17 cellular contexts compared by ENCODE assay signal in the genomic region with DNA sequence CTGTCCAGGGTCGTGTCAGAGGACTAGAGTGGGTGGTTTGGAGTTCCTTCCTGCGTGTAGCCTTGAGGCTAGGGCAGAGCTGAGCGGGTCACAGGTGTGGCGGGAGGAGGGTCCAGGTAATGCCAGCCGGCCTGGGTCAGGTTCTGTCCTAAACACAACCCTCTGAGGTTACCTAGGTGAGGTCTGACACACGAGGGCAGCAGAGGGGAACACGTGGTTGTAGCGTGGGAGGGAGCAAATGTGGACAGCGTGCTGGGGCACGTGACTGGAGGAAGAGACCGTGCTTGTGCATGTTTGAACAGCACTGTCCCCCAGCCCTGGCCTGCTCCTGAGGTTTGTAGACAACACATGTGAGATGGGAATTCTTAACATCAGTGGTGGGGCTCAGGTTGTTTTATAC. TPM values are rescaled to one million over a fixed set of nuclear protein-coding genes. Genes with fewer than 3 reads are reported as not detected.
DNase-seq lines count a peak whose midpoint lies in the region; ATAC-seq, FAIRE-seq and TF ChIP-seq lines count a peak whose summit lies in the region.
"Had no signal": no experiment of that assay in that cellular context is flagged by ENCODE, and none has a peak within 500 bp of the region (broad histone marks: within the 10 kb centered on the region; RNA-seq: fewer than 3 reads in every experiment).

No MANE protein-coding gene starts in this region.

- H3K79me2 ChIP-seq in Loucy (ENCODE audit: insufficient read depth, low read length): no peaks in the 10 kb centered on the region
- no peaks in the 10 kb centered on the region for H3K79me2 ChIP-seq in K562 (ENCODE audit: control insufficient read depth, insufficient read depth, low read length)

- no peak overlapping the region for H3K27ac ChIP-seq in K562 (ENCODE audit: extremely low read depth, low read depth, low read length)
- H3K27ac ChIP-seq in pancreas: no peak overlapping the region
- H3K27ac ChIP-seq: breast epithelium, VCaP had no signal

- H3K4me3 ChIP-seq in Loucy (ENCODE audit: low read length, poor library complexity, severe bottlenecking) (no peak overlapping the region), K562 (no peak overlapping the region), pancreas (no peak overlapping the region)
- H3K4me3 ChIP-seq: breast epithelium, smooth muscle cell had no signal

- DNase-seq in NCI-H1417 (lab: John Stamatoyannopoulos, UW) (peak in 2 of 3 experiments; percentile 38 to 65), NCI-H1417 treated with DMSO at 0.1 percent for 48 hours (lab: John Stamatoyannopoulos, UW) (no peak), K562 (ENCODE audit: extremely low read depth in 1 of 4, low spot score in 3 of 4) (peak; percentile 47 to 57 (median 52)), pancreas (no peak), putamen (ENCODE audit: low spot score) (no peak), epidermal melanocyte (ENCODE audit: insufficient read length, low spot score) (no peak)
- DNase-seq: HFFc6 had no signal

- H3K9me2 ChIP-seq in Loucy (replicated peaks; ENCODE audit: low read depth, low read length): no peaks in the 10 kb centered on the region

- TF ChIP-seq POLR2A in K562 (conservative IDR thresholded peaks at IDR 0.05): no peak

- H3K27me3 ChIP-seq in Loucy (ENCODE audit: insufficient read depth, low read length, poor library complexity, severe bottlenecking) (no peaks in the 10 kb centered on the region), K562 (ENCODE audit: control insufficient read depth in 2 of 2, insufficient read depth in 2 of 2, low read length in 2 of 2) (no peaks in the 10 kb centered on the region), pancreas (no peaks in the 10 kb centered on the region)
- H3K27me3 ChIP-seq: breast epithelium had no signal

- no peaks in the 10 kb centered on the region for H3K9me1 ChIP-seq in K562 (ENCODE audit: control insufficient read depth, insufficient read depth, low read length)

- no TSS peak for BruUV-seq in K562 (replicated peaks; lab: Mats Ljungman, UMichigan)

- no peaks in the 10 kb centered on the region for H3F3A ChIP-seq in Loucy (ENCODE audit: low read depth)

- no peak overlapping the region for H3K4me2 ChIP-seq in Loucy (ENCODE audit: low read depth, low read length, poor library complexity, severe bottlenecking)
- H3K4me2 ChIP-seq in K562 (ENCODE audit: insufficient read depth, low read length): no peak overlapping the region
- H3K4me2 ChIP-seq: smooth muscle cell had no signal

- POLR2A ChIA-PET in K562 (lab: Yijun Ruan, JAX): interaction anchor here (1.4 to 4.3 kb wide), 2 partner anchors 14 to 18 kb away, joined by 4 to 26 read pairs; partner anchors contain the start of gene MLC1

- FAIRE-seq in K562 (lab: Jason Lieb, UNC) (peak; percentile 6), pancreas (lab: Jason Lieb, UNC) (no peak)
- FAIRE-seq: A204.1 had no signal

- H4K20me1 ChIP-seq in Loucy (ENCODE audit: insufficient read depth, low read length, poor library complexity, severe bottlenecking): no peaks in the 10 kb centered on the region
- no peaks in the 10 kb centered on the region for H4K20me1 ChIP-seq in K562 (replicated peaks; ENCODE audit: control insufficient read depth, insufficient read depth, low read length)

- TF ChIP-seq EP300 in K562 (IDR thresholded peaks at IDR 0.05; ENCODE audit: low read length): no peak

- intact Hi-C loops in K562 (cut with micrococcal nuclease) (no loop called here), pancreas (cut with DNase I) (no loop called here)

- CTCF ChIA-PET in K562 (lab: Yijun Ruan, JAX; ENCODE audit: low intra/inter-chr PET ratio): no interaction called here

- TF ChIP-seq CTCF in Loucy (conservative IDR thresholded peaks at IDR 0.05; ENCODE audit: low read length): peak; percentile 24; the same call in 1 of the 2 replicates
- peak in 2 of 3 experiments; percentile 16 to 24; a peak in 1 of 6 replicates for TF ChIP-seq CTCF in K562 (IDR thresholded peaks at IDR 0.05 in 2 of 3, conservative IDR thresholded peaks at IDR 0.05 in 1 of 3; ENCODE audit: insufficient read depth in 2 of 3, low read depth in 1 of 3, low read length in 3 of 3)
- TF ChIP-seq CTCF in pancreas (IDR thresholded peaks at IDR 0.05): no peak

- H3K4me1 ChIP-seq in Loucy (ENCODE audit: insufficient read depth, low read length, poor library complexity, severe bottlenecking) (peaks cover 40% of the 10 kb centered on the region), K562 (replicated peaks in 1 of 2; ENCODE audit: control insufficient read depth in 2 of 2, insufficient read depth in 2 of 2, low read length in 2 of 2) (peaks cover 16 to 18% of the 10 kb centered on the region in 2 experiments; a peak in 3 of 5 replicates), pancreas (no peaks in the 10 kb centered on the region)
- H3K4me1 ChIP-seq: breast epithelium had no signal

- 0 out of 2 replicates have a peak overlapping the region, but pooled peaks have one; percentile 7 for H2AFZ ChIP-seq in Loucy (ENCODE audit: low read length)
- H2AFZ ChIP-seq in K562 (ENCODE audit: low read depth, low read length): peak overlapping the region; percentile 93

- H3K9ac ChIP-seq in Loucy (ENCODE audit: low read depth, low read length, poor library complexity, severe bottlenecking) (no peak overlapping the region), K562 (ENCODE audit: insufficient read depth in 1 of 2, low read depth in 2 of 2, low read length in 2 of 2) (peak overlapping the region in 1 of 2 experiments; percentile 9; a peak in 1 of 4 replicates)

- WGBS in K562 (ENCODE audit: insufficient coverage, low coverage, missing lambda C conversion rate): 23% methylated on average over 6 of the region's 11 CpGs
- 32 to 42% methylated on average over 11 of the region's 11 CpGs for WGBS in pancreas, 2 donors

- H3K9me3 ChIP-seq in Loucy (ENCODE audit: insufficient read depth, low read depth, low read length) (no peaks in the 10 kb centered on the region), K562 (replicated peaks; ENCODE audit: control insufficient read depth, insufficient read depth, low read depth, low read length) (no peaks in the 10 kb centered on the region), pancreas (no peaks in the 10 kb centered on the region)
- H3K9me3 ChIP-seq: breast epithelium had no signal

- H3K36me3 ChIP-seq in Loucy (ENCODE audit: insufficient read depth, low read length) (no peaks in the 10 kb centered on the region), K562 (ENCODE audit: control insufficient read depth, insufficient read depth, low read length) (no peaks in the 10 kb centered on the region), pancreas (no peaks in the 10 kb centered on the region)
- H3K36me3 ChIP-seq: breast epithelium had no signal

- in situ Hi-C loops in K562 (cut with MboI): no loop called here

- ATAC-seq in K562 (peak; percentile 70), pancreas (peak in 3 of 4 donors; percentile 41 to 64 (median 51)), HG03135 (IDR thresholded peaks at IDR 0.05; ENCODE audit: unreplicated experiment) (no peak)
- ATAC-seq: Panc1 had no signal

- TF ChIP-seq RAD21 in K562 (CRISPR knock-in tag; conservative IDR thresholded peaks at IDR 0.05 in 1 of 2, IDR thresholded peaks at IDR 0.05 in 1 of 2): peak in 1 of 2 experiments; percentile 36; a peak in 1 of 4 replicates

RNA-seq across cellular contexts. Expression of gene MOV10L1, which starts 13.1 kb away (rescaled TPM):
- 2.1 and 2.8 TPM in 2 replicates for total RNA-seq in K562 (2011; cell fraction: chromatin; rRNA removed; ENCODE audit: low replicate concordance)
- 0.39 and 1.3 TPM in 2 replicates for total RNA-seq in K562 (2011; cell fraction: nucleolus; rRNA removed)
- total RNA-seq in K562 (2011; cell fraction: nucleoplasm; rRNA removed): 0.69 and 1.2 TPM in 2 replicates
- total RNA-seq in K562 (2014; rRNA removed) (0.09 and 0.33 TPM in 2 replicates), K562 (2014; rRNA removed; fragmentation: Illumina TruSeq; extraction: Trizol) (0.10 and 0.22 TPM in 2 replicates), K562 (2015; rRNA removed; fragmentation: Illumina TruSeq; extraction: Trizol) (0.30 and 0.43 TPM in 2 replicates), K562 (2021) (0.33 and 0.34 TPM in 2 replicates), pancreas (1 to 10 TPM in 1 of 6 donors, under 1 TPM in 4, not detected in 1; 0.09 to 1.9 (median 0.26) TPM)
- polyA plus RNA-seq in K562 (2011; rRNA removed) (0.40 and 0.43 TPM in 2 replicates), K562 (2014; fragmentation: Illumina TruSeq; extraction: Trizol) (0.15 and 0.24 TPM in 2 replicates), K562 (2014; fragmentation: Nextera tagmentation; extraction: Ambion mirVana) (under 1 TPM; 0.06 to 0.10 TPM), K562 (2014; rRNA removed) (0.15 and 0.85 TPM in 2 replicates), pancreas (under 1 TPM; 0.23 to 0.80 TPM)
- 0.16 and 0.18 TPM in 2 replicates for polyA plus RNA-seq in K562 (2011; cell fraction: cytosol; rRNA removed)
- 2.0 and 2.7 TPM in 2 replicates for polyA plus RNA-seq in K562 (2011; cell fraction: nucleus; rRNA removed)
- polyA plus RNA-seq in K562 (2012): 0.61 and 1.1 TPM in 2 replicates
- polyA minus RNA-seq in K562 (2011; rRNA and poly(A)+ RNA removed): 0.21 and 0.24 TPM in 2 replicates
- polyA minus RNA-seq in K562 (2011; cell fraction: cytosol; rRNA and poly(A)+ RNA removed): not detected in 2 replicates
- 0.27 and 1.2 TPM in 2 replicates for polyA minus RNA-seq in K562 (2011; cell fraction: nucleus; rRNA and poly(A)+ RNA removed)
- total RNA-seq: activated T-helper 1 cell treated with anti-CD3 and anti-CD28 coated beads, Interleukin-12 subunit alpha, Interleukin-12 subunit beta, Interleukin-2, Interleukin-4 antibody, amounts not matched to agents 30 ng/mL and 10 ng/mL and 1 ng/mL, durations not matched to agents 14 hours and 24 hours and 36 hours had no signal
- polyA plus RNA-seq: neural cell had no signal

RNA-seq across cellular contexts. Expression of gene MLC1, which starts 17.7 kb away (rescaled TPM):
- total RNA-seq in K562 (2011; cell fraction: chromatin; rRNA removed; ENCODE audit: low replicate concordance): 0.39 and 1.0 TPM in 2 replicates
- 0.92 and 1.0 TPM in 2 replicates for total RNA-seq in K562 (2011; cell fraction: nucleolus; rRNA removed)
- total RNA-seq in K562 (2011; cell fraction: nucleoplasm; rRNA removed): 0.51 and 0.61 TPM in 2 replicates
- total RNA-seq in K562 (2014; rRNA removed) (0.24 and 0.27 TPM in 2 replicates), K562 (2014; rRNA removed; fragmentation: Illumina TruSeq; extraction: Trizol) (0.06 and 0.15 TPM in 2 replicates), K562 (2015; rRNA removed; fragmentation: Illumina TruSeq; extraction: Trizol) (0.98 and 1.1 TPM in 2 replicates), K562 (2021) (0.54 and 0.66 TPM in 2 replicates), pancreas (under 1 TPM in 2 of 6 donors, not detected in 4; 0.04 to 0.05 TPM)
- polyA plus RNA-seq in K562 (2011; rRNA removed) (0.22 and 0.85 TPM in 2 replicates), K562 (2014; fragmentation: Illumina TruSeq; extraction: Trizol) (0.36 and 0.39 TPM in 2 replicates), K562 (2014; fragmentation: Nextera tagmentation; extraction: Ambion mirVana) (under 1 TPM; 0.06 to 0.13 TPM), K562 (2014; rRNA removed) (0.38 and 0.91 TPM in 2 replicates), pancreas (under 1 TPM; 0.04 to 0.16 TPM)
- 0.37 and 1.4 TPM in 2 replicates for polyA plus RNA-seq in K562 (2011; cell fraction: cytosol; rRNA removed)
- polyA plus RNA-seq in K562 (2011; cell fraction: nucleus; rRNA removed): 0.49 and 1.1 TPM in 2 replicates
- 1.8 and 2.2 TPM in 2 replicates for polyA plus RNA-seq in K562 (2012)
- polyA minus RNA-seq in K562 (2011; rRNA and poly(A)+ RNA removed): 0.15 and 1.4 TPM in 2 replicates
- 1.3 TPM in 1 of 2 replicates, not detected in the other for polyA minus RNA-seq in K562 (2011; cell fraction: cytosol; rRNA and poly(A)+ RNA removed)
- polyA minus RNA-seq in K562 (2011; cell fraction: nucleus; rRNA and poly(A)+ RNA removed): 0.11 and 0.27 TPM in 2 replicates
- total RNA-seq: activated T-helper 1 cell treated with anti-CD3 and anti-CD28 coated beads, Interleukin-12 subunit alpha, Interleukin-12 subunit beta, Interleukin-2, Interleukin-4 antibody, amounts not matched to agents 30 ng/mL and 10 ng/mL and 1 ng/mL, durations not matched to agents 14 hours and 24 hours and 36 hours; HFFc6 had no signal
- polyA plus RNA-seq: neural cell had no signal

RNA-seq across cellular contexts. Expression of gene TTLL8, which starts 44.8 kb away (rescaled TPM):
- total RNA-seq in K562 (2011; cell fraction: chromatin; rRNA removed; ENCODE audit: low replicate concordance): not detected in 2 replicates
- not detected in 2 replicates for total RNA-seq in K562 (2011; cell fraction: nucleolus; rRNA removed)
- not detected in 2 replicates for total RNA-seq in K562 (2011; cell fraction: nucleoplasm; rRNA removed)
- not detected in 2 replicates for total RNA-seq in K562 (2014; rRNA removed)
- not detected in 2 replicates for total RNA-seq in K562 (2014; rRNA removed; fragmentation: Illumina TruSeq; extraction: Trizol)
- not detected in 2 replicates for total RNA-seq in K562 (2015; rRNA removed; fragmentation: Illumina TruSeq; extraction: Trizol)
- not detected in 2 replicates for total RNA-seq in K562 (2021)
- polyA plus RNA-seq in K562 (2011; rRNA removed): not detected in 2 replicates
- not detected in 2 replicates for polyA plus RNA-seq in K562 (2011; cell fraction: cytosol; rRNA removed)
- not detected in 2 replicates for polyA plus RNA-seq in K562 (2011; cell fraction: nucleus; rRNA removed)
- polyA plus RNA-seq in K562 (2012): not detected in 2 replicates
- not detected in 2 replicates for polyA plus RNA-seq in K562 (2014; fragmentation: Illumina TruSeq; extraction: Trizol)
- polyA plus RNA-seq in K562 (2014; fragmentation: Nextera tagmentation; extraction: Ambion mirVana): not detected
- polyA plus RNA-seq in K562 (2014; rRNA removed): not detected in 2 replicates
- not detected in 2 replicates for polyA minus RNA-seq in K562 (2011; rRNA and poly(A)+ RNA removed)
- not detected in 2 replicates for polyA minus RNA-seq in K562 (2011; cell fraction: cytosol; rRNA and poly(A)+ RNA removed)
- polyA minus RNA-seq in K562 (2011; cell fraction: nucleus; rRNA and poly(A)+ RNA removed): not detected in 2 replicates
- not detected for total RNA-seq in pancreas
- polyA plus RNA-seq in pancreas: not detected
- total RNA-seq: activated T-helper 1 cell treated with anti-CD3 and anti-CD28 coated beads, Interleukin-12 subunit alpha, Interleukin-12 subunit beta, Interleukin-2, Interleukin-4 antibody, amounts not matched to agents 30 ng/mL and 10 ng/mL and 1 ng/mL, durations not matched to agents 14 hours and 24 hours and 36 hours; breast epithelium; HFFc6; smooth muscle cell had no signal
- polyA plus RNA-seq: esophagus, neural cell had no signal

Comparison
In these comparisons a context has a peak if more than half of its experiments do, and no peak if none do; other contexts are left out.
1. DNase-seq: peak in NCI-H1417 (2 of 3) and K562 (4 of 4); none in NCI-H1417 treated with DMSO at 0.1 percent for 48 hours (single experiment), pancreas (0 of 6), putamen (single experiment) and epidermal melanocyte (single experiment).
2. CTCF ChIP-seq: peak in Loucy (single experiment) and K562 (2 of 3); none in pancreas (0 of 4).